ENCODE assay signal across 8 cellular contexts in the genomic region with DNA sequence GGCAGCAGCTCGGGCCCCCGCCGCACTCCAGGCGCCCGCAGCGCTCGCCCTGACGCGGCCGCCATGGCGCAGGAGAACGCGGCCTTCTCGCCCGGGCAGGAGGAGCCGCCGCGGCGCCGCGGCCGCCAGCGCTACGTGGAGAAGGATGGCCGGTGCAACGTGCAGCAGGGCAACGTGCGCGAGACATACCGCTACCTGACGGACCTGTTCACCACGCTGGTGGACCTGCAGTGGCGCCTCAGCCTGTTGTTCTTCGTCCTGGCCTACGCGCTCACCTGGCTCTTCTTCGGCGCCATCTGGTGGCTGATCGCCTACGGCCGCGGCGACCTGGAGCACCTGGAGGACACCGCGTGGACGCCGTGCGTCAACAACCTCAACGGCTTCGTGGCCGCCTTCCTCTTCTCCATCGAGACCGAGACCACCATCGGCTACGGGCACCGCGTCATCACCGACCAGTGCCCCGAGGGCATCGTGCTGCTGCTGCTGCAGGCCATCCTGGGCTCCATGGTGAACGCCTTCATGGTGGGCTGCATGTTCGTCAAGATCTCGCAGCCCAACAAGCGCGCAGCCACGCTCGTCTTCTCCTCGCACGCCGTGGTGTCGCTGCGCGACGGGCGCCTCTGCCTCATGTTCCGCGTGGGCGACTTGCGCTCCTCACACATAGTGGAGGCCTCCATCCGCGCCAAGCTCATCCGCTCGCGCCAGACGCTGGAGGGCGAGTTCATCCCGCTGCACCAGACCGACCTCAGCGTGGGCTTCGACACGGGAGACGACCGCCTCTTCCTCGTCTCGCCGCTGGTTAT. TPM values are rescaled to one million over a fixed set of nuclear protein-coding genes. Genes with fewer than 3 reads are reported as not detected.
DNase-seq lines count a peak whose midpoint lies in the region; ATAC-seq, FAIRE-seq and TF ChIP-seq lines count a peak whose summit lies in the region.

No MANE protein-coding gene starts in this region.

- H3K27ac ChIP-seq in C4-2B: peak overlapping the region; percentile 20; the same call in 1 of the 2 replicates
- no peak overlapping the region for H3K27ac ChIP-seq in GM23338 (ENCODE audit: low read depth)
- H3K27ac ChIP-seq in testis: no peak overlapping the region

- H3K9me3 Mint-ChIP-seq in GM23338: no peaks in the 10 kb centered on the region; the same call in 2 of the 3 replicates
- no peaks in the 10 kb centered on the region for H3K9me3 Mint-ChIP-seq in activated T-helper 2 cell treated with anti-CD3 and anti-CD28 coated beads, Interferon-gamma antibody, Interleukin-2, Interleukin-4, amounts not matched to agents 10 μg/mL and 5 μg/mL and 100 μg/mL, durations not matched to agents 14 hours and 24 hours and 36 hours

- H3K27me3 Mint-ChIP-seq in GM23338 (ENCODE audit: insufficient read depth, low read depth, poor library complexity): peaks cover 44% of the 10 kb centered on the region
- peaks cover 37% of the 10 kb centered on the region for H3K27me3 Mint-ChIP-seq in activated T-helper 2 cell treated with anti-CD3 and anti-CD28 coated beads, Interferon-gamma antibody, Interleukin-2, Interleukin-4, amounts not matched to agents 10 μg/mL and 5 μg/mL and 100 μg/mL, durations not matched to agents 14 hours and 24 hours and 36 hours (ENCODE audit: low read depth)

- 21 to 26% methylated on average over 10 to 92 of the region's 96 CpGs for WGBS in testis, 2 donors

- H3K4me3 ChIP-seq in GM23338: peak overlapping the region; percentile 57
- H3K4me3 ChIP-seq in fibroblast of the aortic adventitia (ENCODE audit: low read depth, low read length): peak overlapping the region; percentile 48
- peak overlapping the region; percentile 36 for H3K4me3 ChIP-seq in testis

- H3K79me2 ChIP-seq in GM23338 (replicated peaks; ENCODE audit: insufficient read depth): no peaks in the 10 kb centered on the region

- intact Hi-C loops in activated T-helper 2 cell treated with anti-CD3 and anti-CD28 coated beads, Interferon-gamma antibody, Interleukin-2, Interleukin-4, amounts not matched to agents 10 μg/mL and 5 μg/mL and 100 μg/mL, durations not matched to agents 14 hours and 24 hours and 36 hours (cut with micrococcal nuclease): loop anchor here (2.0 kb wide), 1 partner anchor 147 kb away; no protein-coding TSS in a partner anchor
- intact Hi-C loops in testis (cut with DNase I; ENCODE audit: low total_unique reads): no loop called here

- H3K4me2 ChIP-seq in GM23338: peak overlapping the region; percentile 79

- no peaks in the 10 kb centered on the region for H3K4me1 ChIP-seq in GM23338 (ENCODE audit: insufficient read depth)
- H3K4me1 ChIP-seq in testis: no peaks in the 10 kb centered on the region

- no peak for FAIRE-seq in frontal cortex (lab: Jason Lieb, UNC)

- peaks cover 12% of the 10 kb centered on the region for H3K36me3 Mint-ChIP-seq in GM23338 (ENCODE audit: low read depth)
- H3K36me3 Mint-ChIP-seq in activated T-helper 2 cell treated with anti-CD3 and anti-CD28 coated beads, Interferon-gamma antibody, Interleukin-2, Interleukin-4, amounts not matched to agents 10 μg/mL and 5 μg/mL and 100 μg/mL, durations not matched to agents 14 hours and 24 hours and 36 hours (ENCODE audit: low read depth): peaks cover 6% of the 10 kb centered on the region

- no peak for TF ChIP-seq POLR2A in testis (IDR thresholded peaks at IDR 0.05)

- DNase-seq in GM23338 (ENCODE audit: low spot score): peak; percentile 95
- DNase-seq in NCI-H526 treated with DMSO at 0.1 percent for 48 hours (lab: John Stamatoyannopoulos, UW): peak; percentile 91
- peak; percentile 69 for DNase-seq in activated T-helper 2 cell treated with anti-CD3 and anti-CD28 coated beads, Interferon-gamma antibody, Interleukin-2, Interleukin-4, amounts not matched to agents 10 μg/mL and 5 μg/mL and 100 μg/mL, durations not matched to agents 14 hours and 24 hours and 36 hours (ENCODE audit: low spot score)
- DNase-seq in fibroblast of the aortic adventitia (ENCODE audit: low read depth): peak; percentile 16
- DNase-seq in nucleus accumbens (lab: John Stamatoyannopoulos, UW): peak in 30 of 56 donors; percentile 15 to 71 (median 38)
- peak; percentile 80 for DNase-seq in testis
- no peak for DNase-seq in frontal cortex (ENCODE audit: low spot score in 2 of 2)

- H4K20me1 ChIP-seq in GM23338 (replicated peaks; ENCODE audit: insufficient read depth): no peaks in the 10 kb centered on the region; the same call in 1 of the 2 replicates

- H3K9me3 ChIP-seq in testis: no peaks in the 10 kb centered on the region

- peaks cover 17% of the 10 kb centered on the region for H3K4me1 Mint-ChIP-seq in GM23338
- H3K4me1 Mint-ChIP-seq in activated T-helper 2 cell treated with anti-CD3 and anti-CD28 coated beads, Interferon-gamma antibody, Interleukin-2, Interleukin-4, amounts not matched to agents 10 μg/mL and 5 μg/mL and 100 μg/mL, durations not matched to agents 14 hours and 24 hours and 36 hours (ENCODE audit: low read depth): peaks cover 12% of the 10 kb centered on the region

- TF ChIP-seq CTCF in C4-2B (conservative IDR thresholded peaks at IDR 0.05): peak; percentile 95
- TF ChIP-seq CTCF in GM23338 (conservative IDR thresholded peaks at IDR 0.05; ENCODE audit: low read depth in 2 of 2): peak; percentile 64 to 96
- TF ChIP-seq CTCF in fibroblast of the aortic adventitia (IDR thresholded peaks at IDR 0.05; ENCODE audit: insufficient read depth, low read length): peak; percentile 52
- TF ChIP-seq CTCF in testis (IDR thresholded peaks at IDR 0.05): peak in 2 of 3 experiments; percentile 39 to 52

- H3K27me3 ChIP-seq in GM23338 (ENCODE audit: insufficient read depth): peaks cover 55% of the 10 kb centered on the region
- no peaks in the 10 kb centered on the region for H3K27me3 ChIP-seq in testis

- H3K4me3 Mint-ChIP-seq in GM23338: peak overlapping the region; percentile 35
- peak overlapping the region; percentile 45 for H3K4me3 Mint-ChIP-seq in activated T-helper 2 cell treated with anti-CD3 and anti-CD28 coated beads, Interferon-gamma antibody, Interleukin-2, Interleukin-4, amounts not matched to agents 10 μg/mL and 5 μg/mL and 100 μg/mL, durations not matched to agents 14 hours and 24 hours and 36 hours (ENCODE audit: low read depth)

- no peaks in the 10 kb centered on the region for H3K9me2 ChIP-seq in GM23338 (ENCODE audit: insufficient read depth)

- H3K36me3 ChIP-seq in GM23338 (ENCODE audit: insufficient read depth) (no peaks in the 10 kb centered on the region), testis (ENCODE audit: low read depth, missing control alignments) (no peaks in the 10 kb centered on the region)

- H2AFZ ChIP-seq in GM23338: peak overlapping the region; percentile 83; the same call in 1 of the 2 replicates

- no peak overlapping the region for H3K27ac Mint-ChIP-seq in GM23338
- H3K27ac Mint-ChIP-seq in activated T-helper 2 cell treated with anti-CD3 and anti-CD28 coated beads, Interferon-gamma antibody, Interleukin-2, Interleukin-4, amounts not matched to agents 10 μg/mL and 5 μg/mL and 100 μg/mL, durations not matched to agents 14 hours and 24 hours and 36 hours: no peak overlapping the region

- ATAC-seq in GM23338: peak; percentile 80

- H3F3A ChIP-seq in GM23338 (replicated peaks; ENCODE audit: low read depth): peaks cover 5% of the 10 kb centered on the region

RNA-seq across cellular contexts. Expression of a gene that starts 2.8 kb away (rescaled TPM):
- 0.08 and 0.24 TPM in 2 replicates for total RNA-seq in GM23338 (2014; rRNA removed; shearing (Covaris generic))
- polyA plus RNA-seq in GM23338 (2016; fragmentation: Nextera tagmentation; extraction: Ambion mirVana) (0.26 and 0.34 TPM in 2 replicates), testis (ENCODE audit: insufficient read depth, low read depth, low replicate concordance) (0.37 TPM)
- total RNA-seq in activated T-helper 2 cell treated with anti-CD3 and anti-CD28 coated beads, Interferon-gamma antibody, Interleukin-2, Interleukin-4, amounts not matched to agents 10 μg/mL and 5 μg/mL and 100 μg/mL, durations not matched to agents 14 hours and 24 hours and 36 hours: not detected in 2 replicates
- total RNA-seq in fibroblast of the aortic adventitia (ENCODE audit: low replicate concordance) (0.08 TPM in 1 of 2 replicates, not detected in the other), testis (under 1 TPM; 0.55 to 0.68 TPM), frontal cortex (11.4 TPM)

RNA-seq across cellular contexts. Expression of a gene that starts 14.2 kb away (rescaled TPM):
- 1.6 and 2.8 TPM in 2 replicates for total RNA-seq in GM23338 (2014; rRNA removed; shearing (Covaris generic))
- polyA plus RNA-seq in GM23338 (2016; fragmentation: Nextera tagmentation; extraction: Ambion mirVana): 1.2 and 1.4 TPM in 2 replicates
- total RNA-seq in activated T-helper 2 cell treated with anti-CD3 and anti-CD28 coated beads, Interferon-gamma antibody, Interleukin-2, Interleukin-4, amounts not matched to agents 10 μg/mL and 5 μg/mL and 100 μg/mL, durations not matched to agents 14 hours and 24 hours and 36 hours: 0.11 TPM in 1 of 2 replicates, not detected in the other
- not detected in 2 replicates for total RNA-seq in fibroblast of the aortic adventitia (ENCODE audit: low replicate concordance)
- total RNA-seq in testis: 1 to 10 TPM in 1 of 2 donors, under 1 TPM in 1; 0.79 to 1.5 TPM
- 1.9 TPM for polyA plus RNA-seq in testis (ENCODE audit: insufficient read depth, low read depth, low replicate concordance)
- 1.6 TPM for total RNA-seq in frontal cortex

RNA-seq across cellular contexts. Expression of a gene that starts 14.2 kb away (rescaled TPM):
- 111 and 120 TPM in 2 replicates for total RNA-seq in GM23338 (2014; rRNA removed; shearing (Covaris generic))
- polyA plus RNA-seq in GM23338 (2016; fragmentation: Nextera tagmentation; extraction: Ambion mirVana) (38.4 and 41.5 TPM in 2 replicates), testis (ENCODE audit: insufficient read depth, low read depth, low replicate concordance) (79.8 TPM)
- 34.1 and 35.0 TPM in 2 replicates for total RNA-seq in activated T-helper 2 cell treated with anti-CD3 and anti-CD28 coated beads, Interferon-gamma antibody, Interleukin-2, Interleukin-4, amounts not matched to agents 10 μg/mL and 5 μg/mL and 100 μg/mL, durations not matched to agents 14 hours and 24 hours and 36 hours
- total RNA-seq in fibroblast of the aortic adventitia (ENCODE audit: low replicate concordance) (10.1 and 10.8 TPM in 2 replicates), testis (100 to 1,000 TPM; 104 to 119 TPM), frontal cortex (48.5 TPM)

RNA-seq across cellular contexts. Expression of a gene that starts 31.4 kb away (rescaled TPM):
- total RNA-seq in GM23338 (2014; rRNA removed; shearing (Covaris generic)): 17.7 and 18.3 TPM in 2 replicates
- polyA plus RNA-seq in GM23338 (2016; fragmentation: Nextera tagmentation; extraction: Ambion mirVana): 4.9 and 5.2 TPM in 2 replicates
- not detected in 2 replicates for total RNA-seq in activated T-helper 2 cell treated with anti-CD3 and anti-CD28 coated beads, Interferon-gamma antibody, Interleukin-2, Interleukin-4, amounts not matched to agents 10 μg/mL and 5 μg/mL and 100 μg/mL, durations not matched to agents 14 hours and 24 hours and 36 hours
- total RNA-seq in fibroblast of the aortic adventitia (ENCODE audit: low replicate concordance): 0.27 TPM in 1 of 2 replicates, not detected in the other
- 10 to 100 TPM; 14.2 to 27.9 TPM for total RNA-seq in testis
- polyA plus RNA-seq in testis (ENCODE audit: insufficient read depth, low read depth, low replicate concordance): 13.2 TPM
- total RNA-seq in frontal cortex: 45.7 TPM

RNA-seq across cellular contexts. Expression of a gene that starts 52.4 kb away (rescaled TPM):
- total RNA-seq in GM23338 (2014; rRNA removed; shearing (Covaris generic)): 4.6 and 5.0 TPM in 2 replicates
- polyA plus RNA-seq in GM23338 (2016; fragmentation: Nextera tagmentation; extraction: Ambion mirVana): 5.0 TPM in 2 replicates
- total RNA-seq in activated T-helper 2 cell treated with anti-CD3 and anti-CD28 coated beads, Interferon-gamma antibody, Interleukin-2, Interleukin-4, amounts not matched to agents 10 μg/mL and 5 μg/mL and 100 μg/mL, durations not matched to agents 14 hours and 24 hours and 36 hours: 6.7 and 7.1 TPM in 2 replicates
- 3.3 and 7.7 TPM in 2 replicates for total RNA-seq in fibroblast of the aortic adventitia (ENCODE audit: low replicate concordance)
- total RNA-seq in testis: 1 to 10 TPM; 5.1 to 6.5 TPM
- 9.1 TPM for polyA plus RNA-seq in testis (ENCODE audit: insufficient read depth, low read depth, low replicate concordance)
- 7.7 TPM for total RNA-seq in frontal cortex

Comparison
In these comparisons a context has a peak if more than half of its experiments do, and no peak if none do; other contexts are left out.
1. DNase-seq: peak in GM23338 (single experiment), NCI-H526 treated with DMSO at 0.1 percent for 48 hours (single experiment), activated T-helper 2 cell treated with anti-CD3 and anti-CD28 coated beads, Interferon-gamma antibody, Interleukin-2, Interleukin-4, amounts not matched to agents 10 μg/mL and 5 μg/mL and 100 μg/mL, durations not matched to agents 14 hours and 24 hours and 36 hours (single experiment), fibroblast of the aortic adventitia (single experiment), nucleus accumbens (30 of 56) and testis (single experiment); none in frontal cortex (0 of 2).
2. Peak in every context shown above with its lines, with median percentiles within 50 percentile points of each other: CTCF ChIP-seq and H3K4me3 ChIP-seq.